ENCODE assay signal across 1 cellular context in the genomic region with DNA sequence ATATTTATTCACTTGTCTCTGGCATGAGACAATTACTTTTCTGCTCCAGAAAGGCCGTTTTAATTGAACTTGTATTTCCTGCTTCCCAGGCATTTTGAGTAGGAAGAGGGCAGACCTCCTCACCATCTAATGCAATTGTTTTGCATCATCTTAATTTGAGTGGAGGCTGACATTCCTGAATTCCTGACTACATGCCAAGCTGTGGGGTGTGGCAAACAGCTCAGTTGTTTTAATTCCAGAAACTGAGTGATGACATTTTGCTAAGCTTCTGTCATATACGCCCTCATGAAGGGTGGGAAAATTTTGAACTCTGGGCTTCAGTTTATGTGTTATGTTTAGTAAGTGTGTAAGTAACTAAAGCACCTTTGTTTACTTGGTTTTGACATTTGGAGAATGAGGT.
TF ChIP-seq lines count a peak whose summit lies in the region.

No MANE protein-coding gene starts in this region.

TF ChIP-seq in Ishikawa, 13 proteins besides CTCF, POLR2A, EP300 and RAD21 (continued from another document):
- TF ChIP-seq, protein P1, sequence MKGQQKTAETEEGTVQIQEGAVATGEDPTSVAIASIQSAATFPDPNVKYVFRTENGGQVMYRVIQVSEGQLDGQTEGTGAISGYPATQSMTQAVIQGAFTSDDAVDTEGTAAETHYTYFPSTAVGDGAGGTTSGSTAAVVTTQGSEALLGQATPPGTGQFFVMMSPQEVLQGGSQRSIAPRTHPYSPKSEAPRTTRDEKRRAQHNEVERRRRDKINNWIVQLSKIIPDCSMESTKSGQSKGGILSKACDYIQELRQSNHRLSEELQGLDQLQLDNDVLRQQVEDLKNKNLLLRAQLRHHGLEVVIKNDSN (IDR thresholded peaks at IDR 0.05), result no peak
TF ChIP-seq in Ishikawa: peak in this region for 7.
